23 cellular contexts compared by ENCODE assay signal in the genomic region with DNA sequence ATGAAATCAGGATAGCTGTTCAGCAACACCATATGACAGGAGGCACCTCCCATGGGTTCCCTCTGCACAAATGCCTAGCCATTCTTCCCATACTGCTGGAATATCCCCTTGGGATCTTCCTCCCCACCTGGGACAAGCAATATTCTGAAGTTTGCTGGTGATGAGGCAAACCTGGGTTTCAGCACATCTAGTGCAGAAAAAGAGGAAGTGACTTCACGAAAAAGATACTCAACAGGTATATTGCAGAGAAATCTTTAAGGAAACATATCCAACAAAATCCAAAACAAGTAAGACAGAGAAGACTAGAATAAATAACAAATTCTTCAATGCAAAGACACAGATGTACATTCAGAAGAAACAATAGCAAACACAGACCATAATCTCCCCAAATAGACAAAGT.
A peak's percentile ranks its signal among the peaks of the same experiment; 100 is the strongest.
DNase-seq lines count a peak whose midpoint lies in the region; ATAC-seq, FAIRE-seq and TF ChIP-seq lines count a peak whose summit lies in the region.
"Had no signal": no experiment of that assay in that cellular context is flagged by ENCODE, and none has a peak within 500 bp of the region (broad histone marks: within the 10 kb centered on the region; RNA-seq: fewer than 3 reads in every experiment).

No MANE protein-coding gene starts in this region.

- H2AFZ ChIP-seq in GM12878 (ENCODE audit: control insufficient read depth, low read depth, low read length) (no peak overlapping the region), endothelial cell of umbilical vein (ENCODE audit: low read depth, low read length) (peak overlapping the region; percentile 2)
- H2AFZ ChIP-seq: GM23248 had no signal

- TF ChIP-seq CTCF in GM12878 (IDR thresholded peaks at IDR 0.05 in 2 of 3, conservative IDR thresholded peaks at IDR 0.05 in 1 of 3; ENCODE audit: control insufficient read depth in 2 of 3, extremely low read depth in 1 of 3, insufficient read depth in 1 of 3, low read depth in 3 of 3, low read length in 3 of 3), result no peak
- no peak for TF ChIP-seq CTCF in endothelial cell of umbilical vein (IDR thresholded peaks at IDR 0.05; ENCODE audit: extremely low read depth in 1 of 2, insufficient read depth in 1 of 2, low read depth in 1 of 2, low read length in 2 of 2)
- TF ChIP-seq CTCF in adrenal gland (IDR thresholded peaks at IDR 0.05), result no peak

- no peak for ATAC-seq in GM12878
- ATAC-seq: HCT116 had no signal

- DNase-seq in GM12891 (ENCODE audit: insufficient read length, low spot score) (no peak), GM12878 (ENCODE audit: low read depth, low spot score) (no peak), endothelial cell of umbilical vein (ENCODE audit: low read depth, low spot score) (no peak), adrenal gland (no peak), LoVo (ENCODE audit: low spot score) (no peak), AG20443 (ENCODE audit: low spot score) (no peak)
- DNase-seq: AML-193; BE2C; CD4-positive, alpha-beta T cell; CD8-positive, alpha-beta memory T cell; DMS 273 treated with DMSO at 0.1 percent for 48 hours; DMS79; EL; GDM1; GM23248; H9 had no signal

- no peaks in the 10 kb centered on the region for H3K9me3 ChIP-seq in GM12878 (replicated peaks; ENCODE audit: control insufficient read depth, insufficient read depth, low read length)
- no peaks in the 10 kb centered on the region for H3K9me3 ChIP-seq in endothelial cell of umbilical vein (replicated peaks; ENCODE audit: control insufficient read depth, insufficient read depth, low read length)
- H3K9me3 ChIP-seq in adrenal gland (replicated peaks in 1 of 3), result no peaks in the 10 kb centered on the region
- H3K9me3 ChIP-seq: BE2C had no signal

- RAD21 ChIA-PET in GM12878 (lab: Charles Lee; ENCODE audit: unreplicated experiment), result no interaction called here

- dilution Hi-C loops in endothelial cell of umbilical vein (cut with MboI; ENCODE audit: extremely low pct_ligation_motif_present, low sequenced_read_pairs), result no loop called here

- POLR2A ChIA-PET in GM12878 (lab: Charles Lee), result no interaction called here
- POLR2A ChIA-PET in endothelial cell of umbilical vein (lab: Charles Lee), result no interaction called here

- intact Hi-C loops in GM12878 (cut with micrococcal nuclease; ENCODE audit: unreplicated experiment) (no loop called here), endothelial cell of umbilical vein (cut with micrococcal nuclease) (no loop called here), adrenal gland (cut with DNase I) (no loop called here)

- H3K79me2 ChIP-seq in GM12878 (ENCODE audit: control insufficient read depth, insufficient read depth, low read length) (no peaks in the 10 kb centered on the region), endothelial cell of umbilical vein (ENCODE audit: control insufficient read depth, insufficient read depth, low read length) (no peaks in the 10 kb centered on the region)

- in situ Hi-C loops in GM12878 (cut with MboI), result no loop called here

- TF ChIP-seq RAD21 in GM12878 (IDR thresholded peaks at IDR 0.05; ENCODE audit: insufficient read depth, low read depth, low read length), result no peak

- TF ChIP-seq EP300 in GM12878 (IDR thresholded peaks at IDR 0.05; ENCODE audit: borderline replicate concordance in 1 of 2, control insufficient read depth in 1 of 2, low read depth in 2 of 2, low read length in 2 of 2), result no peak

- no peak for FAIRE-seq in GM12891 (lab: Jason Lieb, UNC)
- FAIRE-seq in GM12878 (lab: Jason Lieb, UNC), result no peak
- no peak for FAIRE-seq in endothelial cell of umbilical vein (lab: Jason Lieb, UNC)
- FAIRE-seq: A204.1, D721Med, GM12892, GM19239 had no signal

- no peaks in the 10 kb centered on the region for H4K20me1 ChIP-seq in GM12878 (ENCODE audit: control insufficient read depth, insufficient read depth)
- H4K20me1 ChIP-seq in endothelial cell of umbilical vein (replicated peaks; ENCODE audit: control insufficient read depth, extremely low read depth, insufficient read depth, low read length), result no peaks in the 10 kb centered on the region
- H4K20me1 ChIP-seq: BLaER1 treated with 17β-estradiol and CSF1 and Interleukin-3, amounts not matched to agents 10 nM and 100 nM had no signal

- H3K9me1 ChIP-seq in endothelial cell of umbilical vein (replicated peaks; ENCODE audit: control insufficient read depth, extremely low read depth, insufficient read depth, low read length), result no peaks in the 10 kb centered on the region

- H3K4me1 ChIP-seq in GM12878 (ENCODE audit: control insufficient read depth, insufficient read depth, low read length) (no peaks in the 10 kb centered on the region), endothelial cell of umbilical vein (ENCODE audit: control insufficient read depth, extremely low read depth, insufficient read depth, low read length) (no peaks in the 10 kb centered on the region), adrenal gland (replicated peaks in 1 of 2) (no peaks in the 10 kb centered on the region)
- H3K4me1 ChIP-seq: BE2C; BLaER1 treated with 17β-estradiol and CSF1 and Interleukin-3, amounts not matched to agents 10 nM and 100 nM had no signal

- H3K36me3 ChIP-seq in GM12878 (ENCODE audit: control insufficient read depth in 2 of 2, insufficient read depth in 2 of 2, low read length in 1 of 2) (no peaks in the 10 kb centered on the region), endothelial cell of umbilical vein (ENCODE audit: control insufficient read depth in 2 of 2, extremely low read depth in 1 of 2, insufficient read depth in 2 of 2, low read length in 2 of 2) (no peaks in the 10 kb centered on the region), adrenal gland (replicated peaks in 1 of 2) (no peaks in the 10 kb centered on the region)
- H3K36me3 ChIP-seq: BE2C; BLaER1 treated with 17β-estradiol and CSF1 and Interleukin-3, amounts not matched to agents 10 nM and 100 nM had no signal

- SMC1A ChIA-PET in GM12878 (lab: Charles Lee; ENCODE audit: uncharacterized antibody, unreplicated experiment), result no interaction called here

- H3K4me3 ChIP-seq in GM12878 (no peak overlapping the region), endothelial cell of umbilical vein (replicated peaks in 1 of 3; ENCODE audit: insufficient read depth in 1 of 3, low read depth in 1 of 3, low read length in 3 of 3) (no peak overlapping the region), adrenal gland (no peak overlapping the region)
- H3K4me3 ChIP-seq: BLaER1 treated with 17β-estradiol and CSF1 and Interleukin-3, amounts not matched to agents 10 nM and 100 nM; GM23248 had no signal

- H3K4me2 ChIP-seq in GM12878 (ENCODE audit: control insufficient read depth, insufficient read depth) (no peak overlapping the region), endothelial cell of umbilical vein (ENCODE audit: insufficient read depth, low read length) (no peak overlapping the region)
- H3K4me2 ChIP-seq: BLaER1 treated with 17β-estradiol and CSF1 and Interleukin-3, amounts not matched to agents 10 nM and 100 nM had no signal

- H3K27me3 ChIP-seq in GM12878 (replicated peaks in 1 of 2; ENCODE audit: control insufficient read depth in 2 of 2, insufficient read depth in 2 of 2, low read length in 1 of 2) (no peaks in the 10 kb centered on the region), endothelial cell of umbilical vein (ENCODE audit: control insufficient read depth in 2 of 2, insufficient read depth in 2 of 2, low read length in 2 of 2) (no peaks in the 10 kb centered on the region), adrenal gland (no peaks in the 10 kb centered on the region)
- H3K27me3 ChIP-seq: BE2C; BLaER1 treated with 17β-estradiol and CSF1 and Interleukin-3, amounts not matched to agents 10 nM and 100 nM had no signal

- H3K27ac ChIP-seq in GM12878 (ENCODE audit: control insufficient read depth, insufficient read depth) (no peak overlapping the region), endothelial cell of umbilical vein (ENCODE audit: insufficient read depth, low read depth, low read length) (no peak overlapping the region), adrenal gland (no peak overlapping the region)
- H3K27ac ChIP-seq: 22Rv1; BLaER1 treated with 17β-estradiol and CSF1 and Interleukin-3, amounts not matched to agents 10 nM and 100 nM; GM23248 had no signal

- 0% methylated on average over 1 of the region's 1 CpG for WGBS in GM12878 (ENCODE audit: insufficient coverage, insufficient replicate concordance, low lambda C conversion rate, missing lambda C conversion rate)
- 68 to 83% (median 74%) methylated on average over 1 of the region's 1 CpG for WGBS in adrenal gland, 4 donors

- H3K9ac ChIP-seq in GM12878 (ENCODE audit: control insufficient read depth, insufficient read depth, low read length) (no peak overlapping the region), endothelial cell of umbilical vein (replicated peaks; ENCODE audit: extremely low read depth, insufficient read depth, low read length) (no peak overlapping the region)
- H3K9ac ChIP-seq: BLaER1 treated with 17β-estradiol and CSF1 and Interleukin-3, amounts not matched to agents 10 nM and 100 nM; GM23248 had no signal

- TF ChIP-seq POLR2A in GM12891 (IDR thresholded peaks at IDR 0.05; ENCODE audit: low read depth, low read length) (no peak), GM12878 (IDR thresholded peaks at IDR 0.05; ENCODE audit: low read depth, low read length) (no peak), endothelial cell of umbilical vein (IDR thresholded peaks at IDR 0.05; ENCODE audit: low read depth, low read length) (no peak), adrenal gland (IDR thresholded peaks at IDR 0.05) (no peak)

- CTCF ChIA-PET in GM12878 (lab: Yijun Ruan, JAX), result no interaction called here
- CTCF ChIA-PET in endothelial cell of umbilical vein (lab: Charles Lee), result no interaction called here

- BruUV-seq in GM12878 (replicated peaks; lab: Mats Ljungman, UMichigan) (no TSS peak), endothelial cell of umbilical vein (replicated peaks; lab: Mats Ljungman, UMichigan) (no TSS peak)

TF ChIP-seq in GM12891, 5 proteins besides CTCF, POLR2A, EP300 and RAD21:
- TF ChIP-seq SPI1 (IDR thresholded peaks at IDR 0.05; ENCODE audit: low read depth, low read length), result peak; percentile 66
- no peak for TF ChIP-seq POU2F2 (IDR thresholded peaks at IDR 0.05; ENCODE audit: low read depth, low read length)
- no peak for TF ChIP-seq TAF1 (IDR thresholded peaks at IDR 0.05; ENCODE audit: low read depth, low read length)
TF ChIP-seq in GM12891: peak in this region for 1.

TF ChIP-seq in GM12878, 131 proteins besides CTCF, POLR2A, EP300 and RAD21:
- no peak for TF ChIP-seq TCF12 (IDR thresholded peaks at IDR 0.05; ENCODE audit: low read depth, low read length)
- no peak for TF ChIP-seq ZSCAN29 (IDR thresholded peaks at IDR 0.05)
- peak; percentile 57; the same call in 1 of the 2 replicates for TF ChIP-seq SPI1 (IDR thresholded peaks at IDR 0.05; ENCODE audit: borderline replicate concordance, insufficient read depth, low read depth, low read length)

TF ChIP-seq in endothelial cell of umbilical vein, 7 proteins besides CTCF, POLR2A, EP300 and RAD21 (continues in another document):
- TF ChIP-seq POLR2AphosphoS5 (IDR thresholded peaks at IDR 0.05; ENCODE audit: insufficient read depth, low read depth, low read length) (no peak), GATA2 (IDR thresholded peaks at IDR 0.05; ENCODE audit: insufficient read depth, insufficient read length, low read depth, low read length) (no peak), JUN (IDR thresholded peaks at IDR 0.05; ENCODE audit: borderline replicate concordance, insufficient read depth, insufficient read length, low read depth) (no peak), MYC (IDR thresholded peaks at IDR 0.05; ENCODE audit: low read depth, low read length) (no peak), EZH2 (IDR thresholded peaks at IDR 0.05; ENCODE audit: borderline replicate concordance, low read depth, low read length, severe bottlenecking) (no peak)
